In genomic region chr3:24518990-24519367, GRCh38 we compare ENCODE assay signal across 16 cellular contexts.
"Had no signal": no experiment of that assay in that cellular context is flagged by ENCODE, and none has a peak within 500 bp of the region (broad histone marks: within the 10 kb centered on the region; RNA-seq: fewer than 3 reads in every experiment).

No MANE protein-coding gene starts in this region.

- DNase-seq: activated B cell treated with CpG ODN at 0.5 μM for 24 hours; activated CD4-positive, alpha-beta T cell treated with anti-CD3 and anti-CD28 coated beads for 48 hours; activated CD8-positive, alpha-beta memory T cell treated with anti-CD3 and anti-CD28 coated beads, Interleukin-2, amount 50 U/mL, for 48 hours; activated effector memory CD4-positive, alpha-beta T cell treated with Interleukin-2 at 50 U/mL for 16 hours; activated naive CD4-positive, alpha-beta T cell treated with anti-CD3 and anti-CD28 coated beads, Interleukin-2, amount 10 ng/mL, durations not matched to agents 7 days and 5 days; activated T-cell treated with anti-CD3 and anti-CD28 coated beads, Interleukin-2, amount 50 U/mL, for 48 hours; cerebellar nuclear complex; effector memory CD8-positive, alpha-beta T cell; esophagus squamous epithelium; hippocampal formation; left colon; occipital lobe; T-cell; transverse colon had no signal

- H3K27me3 ChIP-seq: suprapubic skin, vagina had no signal

- H3K36me3 ChIP-seq: esophagus squamous epithelium, suprapubic skin, transverse colon, vagina had no signal

- H3K9me3 ChIP-seq: esophagus squamous epithelium, suprapubic skin, transverse colon, vagina had no signal

- H3K27ac ChIP-seq: esophagus squamous epithelium, suprapubic skin, transverse colon, vagina had no signal

- H3K4me3 ChIP-seq: esophagus squamous epithelium, suprapubic skin, transverse colon, vagina had no signal

- ATAC-seq: effector memory CD8-positive, alpha-beta T cell; left colon; T-cell had no signal
